1 cellular context compared by ENCODE assay signal in genomic region chr2:168848220-168848619, GRCh38.
TF ChIP-seq lines count a peak whose summit lies in the region.

No MANE protein-coding gene starts in this region.

TF ChIP-seq in GM23338, 12 proteins besides CTCF, POLR2A, EP300 and RAD21 (continued from another document):
- TF ChIP-seq ZNF462 (CRISPR knock-in tag; IDR thresholded peaks at IDR 0.05) (no peak), STAT1 (IDR thresholded peaks at IDR 0.05; ENCODE audit: unreplicated experiment) (no peak), EZH2 (IDR thresholded peaks at IDR 0.05; ENCODE audit: low read depth, unreplicated experiment) (no peak), ZNF331 (CRISPR knock-in tag; IDR thresholded peaks at IDR 0.05; ENCODE audit: low read depth) (no peak), NANOG (IDR thresholded peaks at IDR 0.05; ENCODE audit: borderline replicate concordance) (no peak), EZH2phosphoT487 (IDR thresholded peaks at IDR 0.05; ENCODE audit: unreplicated experiment) (no peak), ETS1 (IDR thresholded peaks at IDR 0.05) (no peak)
